Comparison of ENCODE assay signal across 27 cellular contexts in genomic region chr18:25147878-25148488, GRCh38.
"Had no signal": no experiment of that assay in that cellular context is flagged by ENCODE, and none has a peak within 500 bp of the region (broad histone marks: within the 10 kb centered on the region; RNA-seq: fewer than 3 reads in every experiment).

No MANE protein-coding gene starts in this region.

- H3K4me1 Mint-ChIP-seq: activated CD4-positive, alpha-beta T cell treated with anti-CD3 and anti-CD28 coated beads, Interleukin-2, amount 10 ng/mL, durations not matched to agents 24 days and 14 days; activated naive CD4-positive, alpha-beta T cell treated with anti-CD3 and anti-CD28 coated beads, Interleukin-2, amount 10 ng/mL, durations not matched to agents 7 days and 5 days; activated naive CD8-positive, alpha-beta T cell treated with anti-CD3 and anti-CD28 coated beads, Interleukin-2, amount 10 ng/mL, durations not matched to agents 7 days and 5 days; naive B cell; stimulated activated effector memory CD8-positive, alpha-beta T cell treated with anti-CD3 and anti-CD28 coated beads, Interleukin-12 subunit alpha, Interleukin-12 subunit beta, amount 100 ng/mL, for 72 hours; stimulated activated naive CD8-positive, alpha-beta T cell treated with anti-CD3 and anti-CD28 coated beads, Interleukin-15, amount 100 ng/mL, for 72 hours had no signal

- DNase-seq: activated CD4-positive, alpha-beta memory T cell treated with anti-CD3 and anti-CD28 coated beads for 36 hours; activated CD4-positive, alpha-beta T cell treated with anti-CD3 and anti-CD28 coated beads, Interleukin-2, amount 10 ng/mL, durations not matched to agents 24 days and 14 days; activated CD4-positive, CD25-positive, alpha-beta regulatory T cell treated with anti-CD3 and anti-CD28 coated beads, Interleukin-2, amount 50 U/mL, for 72 hours; activated CD8-positive, alpha-beta memory T cell treated with anti-CD3 and anti-CD28 coated beads, Interleukin-2, amount 50 U/mL, for 4 hours; activated gamma-delta T cell; activated naive CD4-positive, alpha-beta T cell treated with anti-CD3 and anti-CD28 coated beads, Interleukin-2, amount 10 ng/mL, durations not matched to agents 7 days and 5 days; activated naive CD8-positive, alpha-beta T cell treated with anti-CD3 and anti-CD28 coated beads, Interleukin-2, amount 10 ng/mL, durations not matched to agents 7 days and 5 days; activated T-cell treated with anti-CD3 and anti-CD28 coated beads, Interleukin-2, amount 50 U/mL, for 24 hours; caudate nucleus; head of caudate nucleus; hippocampal formation; left cardiac atrium; left ventricle myocardium superior; naive B cell; ovary; small intestine; stimulated activated CD4-positive, alpha-beta T cell treated with anti-CD3 and anti-CD28 coated beads, Interleukin-4, amount 100 ng/mL, for 24 hours; stimulated activated naive CD8-positive, alpha-beta T cell treated with anti-CD3 and anti-CD28 coated beads, Interleukin-15, amount 100 ng/mL, for 72 hours; substantia nigra; T-helper 9 cell; uterus; WERI-Rb-1 had no signal

- H3K36me3 Mint-ChIP-seq: activated CD4-positive, alpha-beta memory T cell treated with anti-CD3 and anti-CD28 coated beads for 36 hours; activated naive CD4-positive, alpha-beta T cell treated with anti-CD3 and anti-CD28 coated beads, Interleukin-2, amount 10 ng/mL, durations not matched to agents 7 days and 5 days; activated naive CD8-positive, alpha-beta T cell treated with anti-CD3 and anti-CD28 coated beads, Interleukin-2, amount 10 ng/mL, durations not matched to agents 7 days and 5 days; naive B cell; stimulated activated effector memory CD8-positive, alpha-beta T cell treated with anti-CD3 and anti-CD28 coated beads, Interleukin-12 subunit alpha, Interleukin-12 subunit beta, amount 100 ng/mL, for 72 hours had no signal

- H3K27me3 Mint-ChIP-seq: activated CD4-positive, alpha-beta memory T cell treated with anti-CD3 and anti-CD28 coated beads for 36 hours; activated CD4-positive, alpha-beta T cell treated with anti-CD3 and anti-CD28 coated beads, Interleukin-2, amount 10 ng/mL, durations not matched to agents 24 days and 14 days; activated naive CD4-positive, alpha-beta T cell treated with anti-CD3 and anti-CD28 coated beads, Interleukin-2, amount 10 ng/mL, durations not matched to agents 7 days and 5 days; activated T-cell treated with anti-CD3 and anti-CD28 coated beads, Interleukin-2, amount 50 U/mL, for 24 hours; progenitor cell of endocrine pancreas; stimulated activated naive CD8-positive, alpha-beta T cell treated with anti-CD3 and anti-CD28 coated beads, Interleukin-15, amount 100 ng/mL, for 72 hours; type B pancreatic cell had no signal

- H3K27ac Mint-ChIP-seq: activated CD4-positive, alpha-beta memory T cell treated with anti-CD3 and anti-CD28 coated beads for 36 hours; activated CD4-positive, alpha-beta T cell treated with anti-CD3 and anti-CD28 coated beads, Interleukin-2, amount 10 ng/mL, durations not matched to agents 24 days and 14 days; activated naive CD4-positive, alpha-beta T cell treated with anti-CD3 and anti-CD28 coated beads, Interleukin-2, amount 10 ng/mL, durations not matched to agents 7 days and 5 days; activated naive CD8-positive, alpha-beta T cell treated with anti-CD3 and anti-CD28 coated beads, Interleukin-2, amount 10 ng/mL, durations not matched to agents 7 days and 5 days; activated T-cell treated with anti-CD3 and anti-CD28 coated beads, Interleukin-2, amount 50 U/mL, for 24 hours; naive B cell; progenitor cell of endocrine pancreas; stimulated activated effector memory CD8-positive, alpha-beta T cell treated with anti-CD3 and anti-CD28 coated beads, Interleukin-12 subunit alpha, Interleukin-12 subunit beta, amount 100 ng/mL, for 72 hours; stimulated activated naive CD8-positive, alpha-beta T cell treated with anti-CD3 and anti-CD28 coated beads, Interleukin-15, amount 100 ng/mL, for 72 hours; type B pancreatic cell had no signal

- H3K4me3 Mint-ChIP-seq: activated CD4-positive, alpha-beta memory T cell treated with anti-CD3 and anti-CD28 coated beads for 36 hours; activated CD4-positive, alpha-beta T cell treated with anti-CD3 and anti-CD28 coated beads, Interleukin-2, amount 10 ng/mL, durations not matched to agents 24 days and 14 days; activated naive CD4-positive, alpha-beta T cell treated with anti-CD3 and anti-CD28 coated beads, Interleukin-2, amount 10 ng/mL, durations not matched to agents 7 days and 5 days; activated naive CD8-positive, alpha-beta T cell treated with anti-CD3 and anti-CD28 coated beads, Interleukin-2, amount 10 ng/mL, durations not matched to agents 7 days and 5 days; activated T-cell treated with anti-CD3 and anti-CD28 coated beads, Interleukin-2, amount 50 U/mL, for 24 hours; naive B cell; stimulated activated effector memory CD8-positive, alpha-beta T cell treated with anti-CD3 and anti-CD28 coated beads, Interleukin-12 subunit alpha, Interleukin-12 subunit beta, amount 100 ng/mL, for 72 hours; stimulated activated naive CD8-positive, alpha-beta T cell treated with anti-CD3 and anti-CD28 coated beads, Interleukin-15, amount 100 ng/mL, for 72 hours; type B pancreatic cell had no signal

- ATAC-seq: gastroesophageal sphincter; left cardiac atrium; left ventricle myocardium superior; sciatic nerve; stimulated activated effector memory CD8-positive, alpha-beta T cell treated with anti-CD3 and anti-CD28 coated beads, Interleukin-12 subunit alpha, Interleukin-12 subunit beta, amount 100 ng/mL, for 72 hours; stimulated activated naive CD8-positive, alpha-beta T cell treated with anti-CD3 and anti-CD28 coated beads, Interleukin-15, amount 100 ng/mL, for 72 hours had no signal

- H3K9me3 Mint-ChIP-seq: activated CD4-positive, alpha-beta memory T cell treated with anti-CD3 and anti-CD28 coated beads for 36 hours; activated CD4-positive, alpha-beta T cell treated with anti-CD3 and anti-CD28 coated beads, Interleukin-2, amount 10 ng/mL, durations not matched to agents 24 days and 14 days; activated naive CD8-positive, alpha-beta T cell treated with anti-CD3 and anti-CD28 coated beads, Interleukin-2, amount 10 ng/mL, durations not matched to agents 7 days and 5 days; activated T-cell treated with anti-CD3 and anti-CD28 coated beads, Interleukin-2, amount 50 U/mL, for 24 hours; stimulated activated effector memory CD8-positive, alpha-beta T cell treated with anti-CD3 and anti-CD28 coated beads, Interleukin-12 subunit alpha, Interleukin-12 subunit beta, amount 100 ng/mL, for 72 hours; type B pancreatic cell had no signal
